In genomic region chr20:25222461-25223178, GRCh38 we compare ENCODE assay signal across 13 cellular contexts. TPM values are rescaled to one million over a fixed set of nuclear protein-coding genes. Genes with fewer than 3 reads are reported as not detected.
DNase-seq lines count a peak whose midpoint lies in the region; ATAC-seq and TF ChIP-seq lines count a peak whose summit lies in the region.
"Had no signal": no experiment of that assay in that cellular context is flagged by ENCODE, and none has a peak within 500 bp of the region (broad histone marks: within the 10 kb centered on the region; RNA-seq: fewer than 3 reads in every experiment).

No MANE protein-coding gene starts in this region.

- no peak overlapping the region for H3K4me3 Mint-ChIP-seq in neural crest cell
- H3K4me3 Mint-ChIP-seq: activated naive CD4-positive, alpha-beta T cell treated with anti-CD3 and anti-CD28 coated beads, Interleukin-2, amount 10 ng/mL, durations not matched to agents 7 days and 5 days; CD8-positive, alpha-beta memory T cell had no signal

- H3K4me1 Mint-ChIP-seq in neural crest cell: peaks cover 14% of the 10 kb centered on the region
- H3K4me1 Mint-ChIP-seq: activated naive CD4-positive, alpha-beta T cell treated with anti-CD3 and anti-CD28 coated beads, Interleukin-2, amount 10 ng/mL, durations not matched to agents 7 days and 5 days had no signal

- H3K27ac ChIP-seq in GM23248 (peak overlapping the region; percentile 76), PC-3 (ENCODE audit: low read length) (peak overlapping the region; percentile 95), ectodermal cell (ENCODE audit: insufficient read depth, low read depth, low read length, poor library complexity, severe bottlenecking) (peak overlapping the region; percentile 26)

- H3K4me3 ChIP-seq in GM23248 (no peak overlapping the region), PC-3 (ENCODE audit: low read length) (no peak overlapping the region), ectodermal cell (ENCODE audit: insufficient read depth, low read depth, low read length) (no peak overlapping the region), foreskin fibroblast (ENCODE audit: low read depth in 1 of 2, low read length in 2 of 2) (no peak overlapping the region)

- CTCF ChIA-PET in PC-3 (lab: Charles Lee): interaction anchor here (1.2 to 1.9 kb wide), 3 partner anchors 10 to 87 kb away, joined by 3 to 32 read pairs (median 14); partner anchors contain the start of gene PYGB

- intact Hi-C loops in PC-3 (cut with micrococcal nuclease): loop anchor here (1.0 to 2.0 kb wide), 2 partner anchors 24 to 28 kb away; no protein-coding TSS in a partner anchor

- H3K9me2 ChIP-seq in GM23248 (ENCODE audit: insufficient read depth) (no peaks in the 10 kb centered on the region), PC-3 (replicated peaks; ENCODE audit: low read length) (no peaks in the 10 kb centered on the region)

- H4K20me1 ChIP-seq in GM23248 (ENCODE audit: insufficient read depth) (no peaks in the 10 kb centered on the region), PC-3 (ENCODE audit: low read length) (no peaks in the 10 kb centered on the region)

- H3K9me3 Mint-ChIP-seq in neural crest cell: no peaks in the 10 kb centered on the region
- H3K9me3 Mint-ChIP-seq: activated naive CD4-positive, alpha-beta T cell treated with anti-CD3 and anti-CD28 coated beads, Interleukin-2, amount 10 ng/mL, durations not matched to agents 7 days and 5 days; CD8-positive, alpha-beta memory T cell had no signal

- no peak for TF ChIP-seq CTCF in PC-3 (conservative IDR thresholded peaks at IDR 0.05; ENCODE audit: low read depth, low read length)
- TF ChIP-seq CTCF in neural crest cell (conservative IDR thresholded peaks at IDR 0.05): no peak
- no peak for TF ChIP-seq CTCF in foreskin fibroblast (IDR thresholded peaks at IDR 0.05; ENCODE audit: low read depth, low read length)

- H3K27me3 ChIP-seq in GM23248 (replicated peaks; ENCODE audit: insufficient read depth) (no peaks in the 10 kb centered on the region), PC-3 (ENCODE audit: low read length) (no peaks in the 10 kb centered on the region), ectodermal cell (ENCODE audit: control insufficient read depth, insufficient read depth, low read length, poor library complexity, severe bottlenecking) (no peaks in the 10 kb centered on the region)

- ATAC-seq in PC-3 (peak; percentile 8), GM18498 (IDR thresholded peaks at IDR 0.05; ENCODE audit: unreplicated experiment) (no peak)

- TSS peak; percentile 65 for BruUV-seq in PC-3 (replicated peaks; lab: Mats Ljungman, UMichigan)

- DNase-seq in GM23248 (no peak), PC-3 (no peak), neural crest cell (ENCODE audit: low read depth, low spot score) (no peak), RPMI8226 (no peak), foreskin fibroblast (no peak), medulla oblongata (ENCODE audit: extremely low spot score) (no peak)
- DNase-seq: activated CD4-positive, alpha-beta T cell treated with anti-CD3 and anti-CD28 coated beads, Interleukin-2, amount 50 U/mL, for 1 hour; activated naive CD4-positive, alpha-beta T cell treated with anti-CD3 and anti-CD28 coated beads, Interleukin-2, amount 10 ng/mL, durations not matched to agents 7 days and 5 days; NCI-H1105 treated with DMSO at 0.1 percent for 48 hours; NCI-H524 had no signal

- H2AFZ ChIP-seq in GM23248 (no peak overlapping the region), PC-3 (ENCODE audit: low read length) (no peak overlapping the region)

- no peaks in the 10 kb centered on the region for H3K36me3 Mint-ChIP-seq in neural crest cell (ENCODE audit: low read depth)

- no peaks in the 10 kb centered on the region for H3K36me3 ChIP-seq in GM23248 (ENCODE audit: low read depth)
- peaks cover 32% of the 10 kb centered on the region for H3K36me3 ChIP-seq in PC-3 (ENCODE audit: low read depth, low read length)
- H3K36me3 ChIP-seq in ectodermal cell (ENCODE audit: control insufficient read depth, insufficient read depth, low read length): no peaks in the 10 kb centered on the region

- peaks cover 20% of the 10 kb centered on the region for H3K4me1 ChIP-seq in GM23248 (ENCODE audit: insufficient read depth)
- H3K4me1 ChIP-seq in PC-3 (ENCODE audit: insufficient read depth, low read length): peaks cover 36% of the 10 kb centered on the region
- peaks cover 13% of the 10 kb centered on the region for H3K4me1 ChIP-seq in ectodermal cell (ENCODE audit: control insufficient read depth, insufficient read depth, low read length)

- in situ Hi-C loops in GM23248 (cut with MboI): no loop called here

- H3K27ac Mint-ChIP-seq in neural crest cell (ENCODE audit: unreplicated experiment): peak overlapping the region; percentile 94

- POLR2A ChIA-PET in PC-3 (lab: Charles Lee; ENCODE audit: unreplicated experiment): interaction anchor here (0.5 to 1.5 kb wide), 2 partner anchors 13 to 25 kb away, joined by 4 to 32 read pairs; partner anchors contain the start of gene PYGB

- H3K79me2 ChIP-seq in GM23248 (ENCODE audit: insufficient read depth): no peaks in the 10 kb centered on the region
- 0 out of 2 replicates have a peak, but pooled peaks cover 7% of the 10 kb centered on the region for H3K79me2 ChIP-seq in PC-3 (ENCODE audit: low read length)

- H3K9me3 ChIP-seq in GM23248 (ENCODE audit: low read depth) (no peaks in the 10 kb centered on the region), PC-3 (ENCODE audit: low read length) (no peaks in the 10 kb centered on the region), ectodermal cell (ENCODE audit: control insufficient read depth, low read length) (no peaks in the 10 kb centered on the region)

- H3F3A ChIP-seq in GM23248 (ENCODE audit: insufficient read depth) (peaks cover 12% of the 10 kb centered on the region), PC-3 (ENCODE audit: low read length, unreplicated experiment) (no peaks in the 10 kb centered on the region)

- 82 to 85% methylated on average over 21 of the region's 21 CpGs for WGBS in GM23248 (ENCODE audit: low coverage in 1 of 2, low lambda C conversion rate in 2 of 2, missing lambda C conversion rate in 2 of 2), 2 experiments
- WGBS in ectodermal cell, 2 experiments: 74 to 77% methylated on average over 21 of the region's 21 CpGs

- 0 out of 2 replicates have a peak overlapping the region, but pooled peaks have one; percentile 3 for H3K9ac ChIP-seq in GM23248
- H3K9ac ChIP-seq in PC-3 (ENCODE audit: low read length): peak overlapping the region; percentile 77

- H3K4me2 ChIP-seq in GM23248 (ENCODE audit: unreplicated experiment) (no peak overlapping the region), PC-3 (ENCODE audit: low read length) (0 out of 2 replicates have a peak overlapping the region, but pooled peaks have one; percentile 10)

- no peaks in the 10 kb centered on the region for H3K27me3 Mint-ChIP-seq in neural crest cell (ENCODE audit: low read depth)
- H3K27me3 Mint-ChIP-seq: activated naive CD4-positive, alpha-beta T cell treated with anti-CD3 and anti-CD28 coated beads, Interleukin-2, amount 10 ng/mL, durations not matched to agents 7 days and 5 days; CD8-positive, alpha-beta memory T cell had no signal

RNA-seq across cellular contexts. Expression of gene PYGB, which starts 25.3 kb away (rescaled TPM):
- total RNA-seq in GM23248 (2014; rRNA removed; shearing (Covaris generic)): 116 and 123 TPM in 2 replicates
- polyA plus RNA-seq in GM23248 (2016; fragmentation: Nextera tagmentation; extraction: Ambion mirVana): 74.1 and 78.3 TPM in 2 replicates
- 216 and 245 TPM in 2 replicates for total RNA-seq in PC-3 (2014; rRNA removed)
- 54.4 TPM for polyA plus RNA-seq in ectodermal cell (2013, experiment 1 of 4)
- 59.8 TPM for polyA plus RNA-seq in ectodermal cell (2013, experiment 2 of 4)
- polyA plus RNA-seq in ectodermal cell (2013, experiment 3 of 4): 35.7 TPM
- 40.4 TPM for polyA plus RNA-seq in ectodermal cell (2013, experiment 4 of 4)
- 71.1 and 77.1 TPM in 2 replicates for total RNA-seq in neural crest cell

RNA-seq across cellular contexts. Expression of gene ENTPD6, which starts 27.1 kb away (rescaled TPM):
- 46.4 and 50.4 TPM in 2 replicates for total RNA-seq in GM23248 (2014; rRNA removed; shearing (Covaris generic))
- 32.9 and 36.0 TPM in 2 replicates for polyA plus RNA-seq in GM23248 (2016; fragmentation: Nextera tagmentation; extraction: Ambion mirVana)
- 122 and 150 TPM in 2 replicates for total RNA-seq in PC-3 (2014; rRNA removed)
- polyA plus RNA-seq in ectodermal cell (2013, experiment 1 of 4): 54.5 TPM
- 63.7 TPM for polyA plus RNA-seq in ectodermal cell (2013, experiment 2 of 4)
- 42.9 TPM for polyA plus RNA-seq in ectodermal cell (2013, experiment 3 of 4)
- 45.0 TPM for polyA plus RNA-seq in ectodermal cell (2013, experiment 4 of 4)
- total RNA-seq in neural crest cell: 70.0 and 73.4 TPM in 2 replicates

Comparison
In these comparisons a context has a peak if more than half of its experiments do, and no peak if none do; other contexts are left out.
1. H3K27ac ChIP-seq: peak in every context shown above with its lines; median percentile 95 in PC-3; 76 in GM23248; 26 in ectodermal cell.